Comparison of ENCODE assay signal across 22 cellular contexts in the genomic region with DNA sequence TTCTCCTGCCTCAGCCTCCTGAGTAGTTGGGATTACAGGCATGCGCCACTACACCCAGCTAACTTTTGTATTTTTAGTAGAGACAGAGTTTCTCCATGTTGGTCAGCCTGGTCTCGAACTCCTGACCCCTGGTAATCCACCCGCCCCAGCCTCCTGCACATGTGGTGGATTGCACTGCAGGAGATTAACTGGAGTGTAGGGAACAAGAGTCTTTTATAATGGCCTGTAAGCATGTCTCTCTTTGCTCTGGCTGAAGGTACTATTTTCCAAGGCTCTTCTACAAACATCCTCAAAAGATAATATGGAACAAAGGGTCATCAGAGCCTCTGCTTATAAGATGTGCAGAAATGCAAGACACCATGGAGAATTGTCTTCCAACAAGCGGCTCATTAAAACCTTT. TPM values are rescaled to one million over a fixed set of nuclear protein-coding genes. Genes with fewer than 3 reads are reported as not detected.
DNase-seq lines count a peak whose midpoint lies in the region; ATAC-seq and TF ChIP-seq lines count a peak whose summit lies in the region.
"Had no signal": no experiment of that assay in that cellular context is flagged by ENCODE, and none has a peak within 500 bp of the region (broad histone marks: within the 10 kb centered on the region; RNA-seq: fewer than 3 reads in every experiment).

No MANE protein-coding gene starts in this region.

- intact Hi-C loops in PC-3 (cut with micrococcal nuclease) = no loop called here

- H3K4me3 ChIP-seq in PC-3 (ENCODE audit: low read length) = no peak overlapping the region
- 0 out of 2 replicates have a peak overlapping the region, but pooled peaks have one; percentile 24 for H3K4me3 ChIP-seq in iPS-20b (ENCODE audit: low read length)
- H3K4me3 ChIP-seq: gastroesophageal sphincter, testis had no signal

- H3K4me1 ChIP-seq in PC-3 (ENCODE audit: insufficient read depth, low read length) = peaks cover 42% of the 10 kb centered on the region
- H3K4me1 ChIP-seq in iPS-20b (ENCODE audit: insufficient read depth, low read length) = peaks cover 9% of the 10 kb centered on the region

- peak overlapping the region; percentile 79 for H3K27ac Mint-ChIP-seq in activated naive CD4-positive, alpha-beta T cell treated with anti-CD3 and anti-CD28 coated beads, Interleukin-2, amount 50 U/mL, for 24 hours
- H3K27ac Mint-ChIP-seq in type B pancreatic cell = peak overlapping the region; percentile 56

- peak overlapping the region; percentile 33 for H3K4me3 Mint-ChIP-seq in activated naive CD4-positive, alpha-beta T cell treated with anti-CD3 and anti-CD28 coated beads, Interleukin-2, amount 50 U/mL, for 24 hours
- peak overlapping the region; percentile 71 for H3K4me3 Mint-ChIP-seq in type B pancreatic cell

- H3K4me1 Mint-ChIP-seq in activated naive CD4-positive, alpha-beta T cell treated with anti-CD3 and anti-CD28 coated beads, Interleukin-2, amount 50 U/mL, for 24 hours = peaks cover 65% of the 10 kb centered on the region
- peaks cover 13% of the 10 kb centered on the region for H3K4me1 Mint-ChIP-seq in type B pancreatic cell (ENCODE audit: unreplicated experiment)

- H3K9me3 ChIP-seq in PC-3 (ENCODE audit: low read length) (no peaks in the 10 kb centered on the region), iPS-20b (ENCODE audit: insufficient read depth, low read depth, low read length) (no peaks in the 10 kb centered on the region)
- H3K9me3 ChIP-seq: gastroesophageal sphincter, neutrophil, testis had no signal

- no peak for TF ChIP-seq CTCF in PC-3 (conservative IDR thresholded peaks at IDR 0.05; ENCODE audit: low read depth, low read length)
- TF ChIP-seq CTCF in type B pancreatic cell (conservative IDR thresholded peaks at IDR 0.05) = no peak

- H3K9ac ChIP-seq in PC-3 (ENCODE audit: low read length) = no peak overlapping the region
- H3K9ac ChIP-seq in iPS-20b (ENCODE audit: low read depth, low read length) = no peak overlapping the region; the same call in 1 of the 2 replicates

- no peak overlapping the region for H3K27ac ChIP-seq in PC-3 (ENCODE audit: low read length)
- no peak overlapping the region for H3K27ac ChIP-seq in iPS-20b (ENCODE audit: low read length)
- no peak overlapping the region for H3K27ac ChIP-seq in substantia nigra (ENCODE audit: low read depth, low read length, poor library complexity, severe bottlenecking)
- H3K27ac ChIP-seq: gastroesophageal sphincter, neutrophil, testis had no signal

- H2AFZ ChIP-seq in PC-3 (ENCODE audit: low read length) = no peak overlapping the region

- H3K79me2 ChIP-seq in PC-3 (ENCODE audit: low read length) = peaks cover 55% of the 10 kb centered on the region

- H3K36me3 Mint-ChIP-seq in activated naive CD4-positive, alpha-beta T cell treated with anti-CD3 and anti-CD28 coated beads, Interleukin-2, amount 50 U/mL, for 24 hours = peaks cover 8% of the 10 kb centered on the region
- peaks cover 21% of the 10 kb centered on the region for H3K36me3 Mint-ChIP-seq in type B pancreatic cell

- BruUV-seq in PC-3 (replicated peaks; lab: Mats Ljungman, UMichigan) = no TSS peak

- H3F3A ChIP-seq in PC-3 (ENCODE audit: low read length, unreplicated experiment) = peaks cover 3% of the 10 kb centered on the region

- peaks cover 2% of the 10 kb centered on the region for H3K27me3 Mint-ChIP-seq in activated naive CD4-positive, alpha-beta T cell treated with anti-CD3 and anti-CD28 coated beads, Interleukin-2, amount 50 U/mL, for 24 hours
- H3K27me3 Mint-ChIP-seq in type B pancreatic cell = peaks cover 5% of the 10 kb centered on the region

- POLR2A ChIA-PET in PC-3 (lab: Charles Lee; ENCODE audit: unreplicated experiment) = no interaction called here

- no peaks in the 10 kb centered on the region for H3K27me3 ChIP-seq in PC-3 (ENCODE audit: low read length)
- no peaks in the 10 kb centered on the region for H3K27me3 ChIP-seq in iPS-20b (ENCODE audit: insufficient read depth, low read length)
- H3K27me3 ChIP-seq: gastroesophageal sphincter, testis had no signal

- H4K20me1 ChIP-seq in PC-3 (ENCODE audit: low read length) = peaks cover 5% of the 10 kb centered on the region

- H3K9me2 ChIP-seq in PC-3 (replicated peaks; ENCODE audit: low read length) = 0 out of 2 replicates have a peak, but pooled peaks cover 4% of the 10 kb centered on the region

- no peak for DNase-seq in activated naive CD4-positive, alpha-beta T cell (lab: John Stamatoyannopoulos, UW)
- DNase-seq in PC-3 (no peak), type B pancreatic cell (ENCODE audit: extremely low spot score, unreplicated experiment) (no peak), NCI-H69 (lab: John Stamatoyannopoulos, UW) (no peak), substantia nigra (lab: John Stamatoyannopoulos, UW) (no peak)
- DNase-seq: activated effector memory CD4-positive, alpha-beta T cell treated with Interleukin-2 at 50 U/mL for 16 hours; CD8-positive, alpha-beta memory T cell; DND-41; effector CD4-positive, alpha-beta T cell; left cardiac atrium; midbrain; NCI-H1417 treated with DMSO at 0.1 percent for 48 hours; NCI-H526 treated with DMSO at 0.1 percent for 48 hours; Right ventricle myocardium superior; stimulated activated CD4-positive, alpha-beta T cell treated with anti-CD3 and anti-CD28 coated beads, Interleukin-12 subunit alpha, Interleukin-12 subunit beta, amount 100 ng/mL, for 4 hours; testis had no signal

- CTCF ChIA-PET in PC-3 (lab: Charles Lee) = no interaction called here

- H3K4me2 ChIP-seq in PC-3 (ENCODE audit: low read length) = 0 out of 2 replicates have a peak overlapping the region, but pooled peaks have one; percentile 22

- no peak for ATAC-seq in PC-3
- ATAC-seq in HG02678 (IDR thresholded peaks at IDR 0.05; ENCODE audit: unreplicated experiment) = no peak
- ATAC-seq: esophagus mucosa, gastroesophageal sphincter, left cardiac atrium had no signal

- H3K36me3 ChIP-seq in PC-3 (ENCODE audit: low read depth, low read length) = peaks cover 14% of the 10 kb centered on the region
- peaks cover 45% of the 10 kb centered on the region for H3K36me3 ChIP-seq in iPS-20b (ENCODE audit: insufficient read depth, low read depth, low read length)

- no peaks in the 10 kb centered on the region for H3K9me3 Mint-ChIP-seq in activated naive CD4-positive, alpha-beta T cell treated with anti-CD3 and anti-CD28 coated beads, Interleukin-2, amount 50 U/mL, for 24 hours
- no peaks in the 10 kb centered on the region for H3K9me3 Mint-ChIP-seq in type B pancreatic cell

RNA-seq across cellular contexts. Expression of gene TOMM7, which starts 3.2 kb away (rescaled TPM):
- total RNA-seq in PC-3 (2014; rRNA removed) (132 and 151 TPM in 2 replicates), type B pancreatic cell (ENCODE audit: low replicate concordance) (222 and 327 TPM in 2 replicates)
